ENCODE assay signal across 8 cellular contexts in genomic region chr18:58544616-58545337, GRCh38.
DNase-seq lines count a peak whose midpoint lies in the region; ATAC-seq, FAIRE-seq and TF ChIP-seq lines count a peak whose summit lies in the region.
"Had no signal": no experiment of that assay in that cellular context is flagged by ENCODE, and none has a peak within 500 bp of the region (broad histone marks: within the 10 kb centered on the region; RNA-seq: fewer than 3 reads in every experiment).

No MANE protein-coding gene starts in this region.

- peak overlapping the region; percentile 55 for H3K27ac ChIP-seq in GM12878 (ENCODE audit: control insufficient read depth, insufficient read depth)

- POLR2A ChIA-PET in GM12878 (lab: Charles Lee), result interaction anchor here (0.6 to 6.4 kb wide), 11 partner anchors 8 to 428 kb away, joined by 3 to 53 read pairs (median 4); no protein-coding TSS in a partner anchor

- ATAC-seq in GM18868 (IDR thresholded peaks at IDR 0.05; ENCODE audit: unreplicated experiment) (peak; percentile 51), HG03103 (IDR thresholded peaks at IDR 0.05; ENCODE audit: low read depth, unreplicated experiment) (peak; percentile 37), GM12878 (peak; percentile 35), GM18498 (IDR thresholded peaks at IDR 0.05; ENCODE audit: unreplicated experiment) (no peak)

- TF ChIP-seq POLR2A in GM12891 (IDR thresholded peaks at IDR 0.05; ENCODE audit: low read depth, low read length) (no peak), GM12878 (IDR thresholded peaks at IDR 0.05; ENCODE audit: low read depth, low read length) (no peak)

- H3K4me3 ChIP-seq in GM12878, result no peak overlapping the region

- in situ Hi-C loops in GM12878 (cut with MboI), result no loop called here

- CTCF ChIA-PET in GM12878 (lab: Yijun Ruan, JAX), result interaction anchor here (0.6 to 10.2 kb wide), 9 partner anchors 14 to 342 kb away, joined by 3 to 83 read pairs (median 4); no protein-coding TSS in a partner anchor

- H3K4me2 ChIP-seq in GM12878 (ENCODE audit: control insufficient read depth, insufficient read depth), result peak overlapping the region; percentile 68; the same call in 1 of the 2 replicates

- no peaks in the 10 kb centered on the region for H4K20me1 ChIP-seq in GM12878 (ENCODE audit: control insufficient read depth, insufficient read depth)

- intact Hi-C loops in GM12878 (cut with micrococcal nuclease; ENCODE audit: unreplicated experiment), result no loop called here

- no TSS peak for BruUV-seq in GM12878 (replicated peaks; lab: Mats Ljungman, UMichigan)

- H2AFZ ChIP-seq in GM12878 (ENCODE audit: control insufficient read depth, low read depth, low read length), result no peak overlapping the region

- no peaks in the 10 kb centered on the region for H3K27me3 ChIP-seq in GM12878 (replicated peaks in 1 of 2; ENCODE audit: control insufficient read depth in 2 of 2, insufficient read depth in 2 of 2, low read length in 1 of 2)

- SMC1A ChIA-PET in GM12878 (lab: Charles Lee; ENCODE audit: uncharacterized antibody, unreplicated experiment), result interaction anchor here (0.7 to 22.2 kb wide), 11 partner anchors 8 to 315 kb away, joined by 3 to 682 read pairs (median 7); partner anchors contain the start of gene MALT1

- DNase-seq in GM12891 (ENCODE audit: insufficient read length, low spot score) (no peak), GM12878 (ENCODE audit: low read depth, low spot score) (no peak), NCI-H2107 treated with DMSO at 0.1 percent for 48 hours (lab: John Stamatoyannopoulos, UW; ENCODE audit: unreplicated experiment) (no peak), hepatic stellate cell (ENCODE audit: low spot score) (no peak)
- DNase-seq: nucleus accumbens had no signal

- peak in 1 of 2 experiments; percentile 67; a peak in 2 of 4 replicates for TF ChIP-seq EP300 in GM12878 (IDR thresholded peaks at IDR 0.05; ENCODE audit: borderline replicate concordance in 1 of 2, control insufficient read depth in 1 of 2, low read depth in 2 of 2, low read length in 2 of 2)

- FAIRE-seq in GM12891 (lab: Jason Lieb, UNC), result no peak
- FAIRE-seq in GM12878 (lab: Jason Lieb, UNC), result peak; percentile 49

- RAD21 ChIA-PET in GM12878 (lab: Charles Lee; ENCODE audit: unreplicated experiment), result interaction anchor here (0.8 to 21.3 kb wide), 17 partner anchors 8 to 224 kb away, joined by 3 to 353 read pairs (median 4); partner anchors contain the start of gene MALT1

- peak; percentile 23; the same call in 1 of the 2 replicates for TF ChIP-seq RAD21 in GM12878 (IDR thresholded peaks at IDR 0.05; ENCODE audit: insufficient read depth, low read depth, low read length)

- TF ChIP-seq CTCF in GM12878 (IDR thresholded peaks at IDR 0.05 in 2 of 3, conservative IDR thresholded peaks at IDR 0.05 in 1 of 3; ENCODE audit: control insufficient read depth in 2 of 3, extremely low read depth in 1 of 3, insufficient read depth in 1 of 3, low read depth in 3 of 3, low read length in 3 of 3), result no peak

- H3K36me3 ChIP-seq in GM12878 (ENCODE audit: control insufficient read depth in 2 of 2, insufficient read depth in 2 of 2, low read length in 1 of 2), result no peaks in the 10 kb centered on the region

- H3K9me3 ChIP-seq in GM12878 (replicated peaks; ENCODE audit: control insufficient read depth, insufficient read depth, low read length), result no peaks in the 10 kb centered on the region

- peaks cover 63% of the 10 kb centered on the region for H3K4me1 ChIP-seq in GM12878 (ENCODE audit: control insufficient read depth, insufficient read depth, low read length)

- peak overlapping the region; percentile 36; the same call in 1 of the 2 replicates for H3K9ac ChIP-seq in GM12878 (ENCODE audit: control insufficient read depth, insufficient read depth, low read length)

- 41% methylated on average over 5 of the region's 5 CpGs for WGBS in GM12878 (ENCODE audit: insufficient coverage, insufficient replicate concordance, low lambda C conversion rate, missing lambda C conversion rate)

- peaks cover 5% of the 10 kb centered on the region; the same call in 1 of the 2 replicates for H3K79me2 ChIP-seq in GM12878 (ENCODE audit: control insufficient read depth, insufficient read depth, low read length)

TF ChIP-seq in GM12891, 5 proteins besides CTCF, POLR2A, EP300 and RAD21:
- TF ChIP-seq PAX5 (IDR thresholded peaks at IDR 0.05; ENCODE audit: insufficient read depth, low read length, severe bottlenecking) (peak; percentile 3), SPI1 (IDR thresholded peaks at IDR 0.05; ENCODE audit: low read depth, low read length) (peak; percentile 69), POLR2AphosphoS5 (IDR thresholded peaks at IDR 0.05; ENCODE audit: low read depth, low read length) (no peak), POU2F2 (IDR thresholded peaks at IDR 0.05; ENCODE audit: low read depth, low read length) (no peak), TAF1 (IDR thresholded peaks at IDR 0.05; ENCODE audit: low read depth, low read length) (no peak)
TF ChIP-seq in GM12891: peak in this region for 2.

TF ChIP-seq in GM12878, 131 proteins besides CTCF, POLR2A, EP300 and RAD21 (continues in another document):
- 0 out of 2 replicates have a peak, but pooled peaks have one; percentile 30 for TF ChIP-seq RELB (IDR thresholded peaks at IDR 0.05; ENCODE audit: low read depth)
- 0 out of 2 replicates have a peak, but pooled peaks have one; percentile 38 for TF ChIP-seq DPF2 (IDR thresholded peaks at IDR 0.05)
- no peak for TF ChIP-seq CHD4 (IDR thresholded peaks at IDR 0.05)
- TF ChIP-seq FOXM1 (IDR thresholded peaks at IDR 0.05; ENCODE audit: low read depth, low read length), result no peak
- TF ChIP-seq ETV6 (conservative IDR thresholded peaks at IDR 0.05 in 1 of 2, IDR thresholded peaks at IDR 0.05 in 1 of 2; ENCODE audit: borderline replicate concordance in 1 of 2, low read depth in 1 of 2), result peak in 1 of 2 experiments; percentile 98; a peak in 2 of 4 replicates
- no peak for TF ChIP-seq MTA3 (IDR thresholded peaks at IDR 0.05; ENCODE audit: borderline replicate concordance, low read length)
- TF ChIP-seq SP1 (IDR thresholded peaks at IDR 0.05; ENCODE audit: low read depth, low read length), result peak; percentile 14
- TF ChIP-seq IKZF2 (IDR thresholded peaks at IDR 0.05), result peak; percentile 66 to 78
- TF ChIP-seq NFXL1 (IDR thresholded peaks at IDR 0.05; ENCODE audit: borderline replicate concordance), result no peak
- TF ChIP-seq ZNF384 (IDR thresholded peaks at IDR 0.05; ENCODE audit: borderline replicate concordance, low read depth, low read length), result peak; percentile 72
- 0 out of 2 replicates have a peak, but pooled peaks have one; percentile 30 for TF ChIP-seq TCF3 (IDR thresholded peaks at IDR 0.05; ENCODE audit: borderline replicate concordance, insufficient read depth, low read depth, low read length)
- TF ChIP-seq, protein P1, sequence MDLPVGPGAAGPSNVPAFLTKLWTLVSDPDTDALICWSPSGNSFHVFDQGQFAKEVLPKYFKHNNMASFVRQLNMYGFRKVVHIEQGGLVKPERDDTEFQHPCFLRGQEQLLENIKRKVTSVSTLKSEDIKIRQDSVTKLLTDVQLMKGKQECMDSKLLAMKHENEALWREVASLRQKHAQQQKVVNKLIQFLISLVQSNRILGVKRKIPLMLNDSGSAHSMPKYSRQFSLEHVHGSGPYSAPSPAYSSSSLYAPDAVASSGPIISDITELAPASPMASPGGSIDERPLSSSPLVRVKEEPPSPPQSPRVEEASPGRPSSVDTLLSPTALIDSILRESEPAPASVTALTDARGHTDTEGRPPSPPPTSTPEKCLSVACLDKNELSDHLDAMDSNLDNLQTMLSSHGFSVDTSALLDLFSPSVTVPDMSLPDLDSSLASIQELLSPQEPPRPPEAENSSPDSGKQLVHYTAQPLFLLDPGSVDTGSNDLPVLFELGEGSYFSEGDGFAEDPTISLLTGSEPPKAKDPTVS (IDR thresholded peaks at IDR 0.05; ENCODE audit: low read depth, low read length), result no peak
- no peak for TF ChIP-seq POLR2AphosphoS5 (IDR thresholded peaks at IDR 0.05; ENCODE audit: low read length)
- TF ChIP-seq MEF2A (IDR thresholded peaks at IDR 0.05; ENCODE audit: insufficient read depth, low read depth, low read length), result peak; percentile 69; the same call in 1 of the 2 replicates
- no peak for TF ChIP-seq RAD51 (IDR thresholded peaks at IDR 0.05)
- no peak for TF ChIP-seq CHD1 (IDR thresholded peaks at IDR 0.05; ENCODE audit: low read depth, low read length)
